1 cellular context compared by ENCODE assay signal in the genomic region with DNA sequence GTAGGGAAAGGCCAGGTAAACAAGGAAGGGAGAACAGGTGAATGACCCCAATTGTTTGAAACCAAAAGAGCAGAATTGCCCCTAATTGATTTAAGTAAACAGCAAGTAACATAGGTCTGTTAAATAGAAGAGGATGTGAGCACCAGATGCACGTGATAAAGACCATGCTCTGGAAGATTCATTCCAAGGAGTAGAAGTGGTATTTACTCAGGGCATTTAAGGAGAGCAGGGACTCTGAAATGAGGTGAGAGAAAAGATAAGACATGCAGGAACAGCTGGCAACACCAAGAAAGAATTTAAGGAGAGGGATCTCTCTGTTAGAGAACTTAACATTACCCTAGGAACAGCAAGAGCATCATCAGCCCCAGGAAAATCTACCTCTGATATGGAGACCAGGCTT.
TF ChIP-seq lines count a peak whose summit lies in the region.

No MANE protein-coding gene starts in this region.

TF ChIP-seq in HepG2, 621 proteins besides CTCF, POLR2A, EP300 and RAD21:
- TF ChIP-seq ZFYVE20 (CRISPR knock-in tag; IDR thresholded peaks at IDR 0.05; ENCODE audit: borderline replicate concordance, low read depth): no peak
- TF ChIP-seq PRMT3 (CRISPR knock-in tag; IDR thresholded peaks at IDR 0.05; ENCODE audit: borderline replicate concordance, low read depth): no peak
- no peak for TF ChIP-seq ZNF121 (CRISPR knock-in tag; IDR thresholded peaks at IDR 0.05)
- TF ChIP-seq, protein P1, sequence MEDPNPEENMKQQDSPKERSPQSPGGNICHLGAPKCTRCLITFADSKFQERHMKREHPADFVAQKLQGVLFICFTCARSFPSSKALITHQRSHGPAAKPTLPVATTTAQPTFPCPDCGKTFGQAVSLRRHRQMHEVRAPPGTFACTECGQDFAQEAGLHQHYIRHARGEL (CRISPR knock-in tag; IDR thresholded peaks at IDR 0.05): no peak
- no peak for TF ChIP-seq ATF5 (CRISPR knock-in tag; IDR thresholded peaks at IDR 0.05; ENCODE audit: low read depth)
- TF ChIP-seq ZNF138 (CRISPR knock-in tag; IDR thresholded peaks at IDR 0.05; ENCODE audit: low read depth): no peak
- no peak for TF ChIP-seq ARHGAP35 (CRISPR knock-in tag; IDR thresholded peaks at IDR 0.05; ENCODE audit: borderline replicate concordance)
- no peak for TF ChIP-seq U2AF1 (optimal IDR thresholded peaks at IDR 0.05; ENCODE audit: low read depth, low read length)
- TF ChIP-seq ZBTB34 (CRISPR knock-in tag; IDR thresholded peaks at IDR 0.05): no peak
